ENCODE assay signal across 1 cellular context in genomic region chr10:22824984-22825383, GRCh38.
TF ChIP-seq lines count a peak whose summit lies in the region.

No MANE protein-coding gene starts in this region.

TF ChIP-seq in GM23338, 12 proteins besides CTCF, POLR2A, EP300 and RAD21:
- no peak for TF ChIP-seq REST (IDR thresholded peaks at IDR 0.05; ENCODE audit: unreplicated experiment)
- TF ChIP-seq NANOG (IDR thresholded peaks at IDR 0.05; ENCODE audit: borderline replicate concordance) = no peak
- TF ChIP-seq, protein P1, sequence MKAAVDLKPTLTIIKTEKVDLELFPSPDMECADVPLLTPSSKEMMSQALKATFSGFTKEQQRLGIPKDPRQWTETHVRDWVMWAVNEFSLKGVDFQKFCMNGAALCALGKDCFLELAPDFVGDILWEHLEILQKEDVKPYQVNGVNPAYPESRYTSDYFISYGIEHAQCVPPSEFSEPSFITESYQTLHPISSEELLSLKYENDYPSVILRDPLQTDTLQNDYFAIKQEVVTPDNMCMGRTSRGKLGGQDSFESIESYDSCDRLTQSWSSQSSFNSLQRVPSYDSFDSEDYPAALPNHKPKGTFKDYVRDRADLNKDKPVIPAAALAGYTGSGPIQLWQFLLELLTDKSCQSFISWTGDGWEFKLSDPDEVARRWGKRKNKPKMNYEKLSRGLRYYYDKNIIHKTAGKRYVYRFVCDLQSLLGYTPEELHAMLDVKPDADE (IDR thresholded peaks at IDR 0.05) = no peak
- TF ChIP-seq CREB1 (CRISPR knock-in tag; IDR thresholded peaks at IDR 0.05; ENCODE audit: low read depth) = no peak
- TF ChIP-seq JUNB (IDR thresholded peaks at IDR 0.05; ENCODE audit: unreplicated experiment) = no peak
- no peak for TF ChIP-seq ZNF114 (CRISPR knock-in tag; IDR thresholded peaks at IDR 0.05)
- TF ChIP-seq POLR2AphosphoS5 (IDR thresholded peaks at IDR 0.05; ENCODE audit: low read depth) = no peak
- TF ChIP-seq STAT1 (IDR thresholded peaks at IDR 0.05; ENCODE audit: unreplicated experiment) = no peak
